ENCODE assay signal across 27 cellular contexts in the genomic region with DNA sequence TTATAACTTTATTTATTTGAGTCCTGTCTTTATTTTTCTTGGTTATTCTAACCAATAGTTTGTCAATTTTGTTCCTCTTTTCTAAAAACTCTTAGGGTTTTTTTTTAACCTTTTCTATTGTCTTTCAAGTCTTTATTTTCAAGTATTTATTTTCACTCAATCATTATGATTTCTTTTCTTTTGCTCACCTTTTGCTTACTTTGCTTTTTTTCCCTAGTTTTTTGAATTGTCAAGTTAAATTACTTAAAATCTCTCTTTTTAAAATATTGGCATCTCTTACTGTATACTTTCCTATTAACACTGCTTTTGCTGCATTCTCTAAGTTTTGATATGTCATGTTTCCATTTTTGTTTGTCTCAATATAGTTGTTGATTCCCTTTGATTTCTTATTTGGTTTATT.
"Had no signal": no experiment of that assay in that cellular context is flagged by ENCODE, and none has a peak within 500 bp of the region (broad histone marks: within the 10 kb centered on the region; RNA-seq: fewer than 3 reads in every experiment).

No MANE protein-coding gene starts in this region.

- DNase-seq: naive thymus-derived CD4-positive, alpha-beta T cell; natural killer cell; occipital lobe; ovary; psoas muscle; right cardiac atrium; spleen; stimulated activated CD4-positive, alpha-beta T cell treated with anti-CD3 and anti-CD28 coated beads, Interleukin-12 subunit alpha, Interleukin-12 subunit beta, amount 100 ng/mL, for 4 hours; stimulated activated CD4-positive, alpha-beta T cell treated with anti-CD3 and anti-CD28 coated beads, Interleukin-1b, Interleukin-23, amount 100 ng/mL, for 48 hours; stimulated activated CD4-positive, alpha-beta T cell treated with anti-CD3 and anti-CD28 coated beads, Interleukin-4, amount 100 ng/mL, for 1 hour; stimulated activated CD4-positive, alpha-beta T cell treated with anti-CD3 and anti-CD28 coated beads, Interleukin-4, amount 100 ng/mL, for 4 hours; stimulated activated CD8-positive, alpha-beta memory T cell treated with anti-CD3 and anti-CD28 coated beads, Interleukin-4, amount 100 ng/mL, for 48 hours; stimulated activated naive CD4-positive, alpha-beta T cell; stimulated activated naive CD8-positive, alpha-beta T cell treated with anti-CD3 and anti-CD28 coated beads, Interleukin-15, amount 100 ng/mL, for 72 hours; stimulated activated naive CD8-positive, alpha-beta T cell treated with anti-CD3 and anti-CD28 coated beads, Interleukin-15, Interleukin-2, amounts not matched to agents 100 U/mL and 50 U/mL, for 24 hours; substantia nigra; testis; tibial artery; transverse colon; upper lobe of right lung; uterus had no signal

- H3K36me3 ChIP-seq: neural progenitor cell, ovary, spleen, suprapubic skin, tibial artery, transverse colon, upper lobe of right lung, uterus had no signal

- H2AFZ ChIP-seq: neural progenitor cell had no signal

- H3K27ac ChIP-seq: neural progenitor cell, ovary, psoas muscle, skin epidermis, spleen, suprapubic skin, testis, tibial artery, transverse colon, upper lobe of right lung, uterus had no signal

- H3K9me3 ChIP-seq: ovary, psoas muscle, suprapubic skin, testis, tibial artery, transverse colon, upper lobe of right lung, uterus had no signal

- H3K4me2 ChIP-seq: neural progenitor cell, smooth muscle cell had no signal

- H3K9ac ChIP-seq: neural progenitor cell had no signal

- H3K4me1 ChIP-seq: neural progenitor cell, psoas muscle, spleen, suprapubic skin, testis, tibial artery, transverse colon, upper lobe of right lung, uterus had no signal

- H3K27me3 ChIP-seq: neural progenitor cell, ovary, spleen, suprapubic skin, testis, tibial artery, transverse colon, upper lobe of right lung, uterus had no signal

- ATAC-seq: naive thymus-derived CD4-positive, alpha-beta T cell; natural killer cell; psoas muscle; right cardiac atrium; sciatic nerve; stimulated activated memory B cell treated with anti-CD40 and anti-IgM and Interleukin-4, amounts not matched to agents 10 μg/mL and 1 μg/mL and 100 μg/mL, for 72 hours; stimulated activated naive CD8-positive, alpha-beta T cell treated with anti-CD3 and anti-CD28 coated beads, Interleukin-15, amount 100 ng/mL, for 72 hours; stimulated activated naive CD8-positive, alpha-beta T cell treated with anti-CD3 and anti-CD28 coated beads, Interleukin-15, Interleukin-2, amounts not matched to agents 100 U/mL and 50 U/mL, for 24 hours; upper lobe of right lung had no signal

- H3K4me3 ChIP-seq: neural progenitor cell, ovary, psoas muscle, skin epidermis, smooth muscle cell, spleen, suprapubic skin, testis, tibial artery, transverse colon, upper lobe of right lung, uterus had no signal
